Comparison of ENCODE assay signal across 17 cellular contexts in the genomic region with DNA sequence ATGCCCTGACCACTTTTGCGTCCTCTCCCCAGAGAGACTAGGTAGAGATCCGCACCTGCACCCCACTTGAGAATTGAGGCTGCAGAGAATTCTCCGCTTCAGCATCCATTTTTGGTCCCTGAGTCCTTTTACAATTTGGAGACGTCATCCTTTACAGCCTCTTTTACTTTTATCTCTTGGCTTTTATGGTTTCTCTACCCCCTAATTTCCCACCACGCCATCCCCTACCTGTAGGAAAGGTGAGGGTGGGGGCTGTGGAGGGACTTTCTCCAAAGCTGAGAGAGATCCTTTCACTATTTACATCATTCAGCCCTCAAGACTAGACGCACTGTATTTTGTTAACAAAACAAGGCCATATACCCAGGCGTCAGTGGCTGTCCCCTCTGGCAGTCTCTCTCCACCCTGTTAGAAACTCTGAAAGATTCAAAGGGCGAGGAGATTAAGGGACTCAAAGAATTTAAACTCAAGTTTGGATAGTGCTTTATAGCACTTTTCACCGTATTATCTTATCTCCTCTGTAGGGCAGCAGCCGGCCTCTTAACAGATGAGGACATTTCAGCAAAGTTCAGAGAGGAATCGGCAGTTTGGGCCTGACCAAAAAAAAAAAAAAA. TPM values are rescaled to one million over a fixed set of nuclear protein-coding genes. Genes with fewer than 3 reads are reported as not detected.
DNase-seq lines count a peak whose midpoint lies in the region; ATAC-seq and TF ChIP-seq lines count a peak whose summit lies in the region.
"Had no signal": no experiment of that assay in that cellular context is flagged by ENCODE, and none has a peak within 500 bp of the region (broad histone marks: within the 10 kb centered on the region; RNA-seq: fewer than 3 reads in every experiment).

No MANE protein-coding gene starts in this region.

- H3K4me3 Mint-ChIP-seq in osteocyte (ENCODE audit: unreplicated experiment) = peak overlapping the region; percentile 81
- H3K4me3 Mint-ChIP-seq: IgD-negative memory B cell had no signal

- H3K4me1 ChIP-seq in BE2C = peaks cover 9% of the 10 kb centered on the region
- peaks cover 54% of the 10 kb centered on the region for H3K4me1 ChIP-seq in HUES6 (ENCODE audit: control insufficient read depth, insufficient read depth, low read length)
- peaks cover 13 to 40% (median 32%) of the 10 kb centered on the region in 4 donors for H3K4me1 ChIP-seq in esophagus muscularis mucosa
- H3K4me1 ChIP-seq: BLaER1 treated with 17β-estradiol and CSF1 and Interleukin-3, amounts not matched to agents 10 nM and 100 nM; uterus had no signal

- peak overlapping the region; percentile 90 for H3K9ac ChIP-seq in HUES6 (ENCODE audit: low read length)
- H3K9ac ChIP-seq: BLaER1 treated with 17β-estradiol and CSF1 and Interleukin-3, amounts not matched to agents 10 nM and 100 nM had no signal

- H3K27me3 ChIP-seq in BE2C (no peaks in the 10 kb centered on the region), HUES6 (ENCODE audit: control insufficient read depth, insufficient read depth, low read length) (peaks cover 97% of the 10 kb centered on the region), esophagus muscularis mucosa (peaks cover 0 to 87% (median 35%) of the 10 kb centered on the region in 4 donors)

- peaks cover 18% of the 10 kb centered on the region for H3K27me3 Mint-ChIP-seq in osteocyte (ENCODE audit: unreplicated experiment)

- peaks cover 50% of the 10 kb centered on the region for H3K4me1 Mint-ChIP-seq in osteocyte (ENCODE audit: unreplicated experiment)

- no peak for DNase-seq in BE2C
- DNase-seq in esophagus muscularis mucosa (ENCODE audit: extremely low spot score) = no peak
- no peak for DNase-seq in osteocyte (ENCODE audit: extremely low spot score, unreplicated experiment)
- DNase-seq in AG20443 (ENCODE audit: low spot score) = no peak
- no peak for DNase-seq in DMS153 treated with DMSO at 0.1 percent for 48 hours (lab: John Stamatoyannopoulos, UW; ENCODE audit: unreplicated experiment)
- DNase-seq: activated CD4-positive, alpha-beta T cell treated with anti-CD3 and anti-CD28 coated beads, Interleukin-2, amount 50 U/mL, for 1 hour; left cardiac atrium; NCI-H1105; NCI-H345; T-helper 17 cell; uterus had no signal

- no peak for TF ChIP-seq EP300 in esophagus muscularis mucosa (IDR thresholded peaks at IDR 0.05)

- TF ChIP-seq POLR2A in esophagus muscularis mucosa (IDR thresholded peaks at IDR 0.05; ENCODE audit: low read depth) = no peak

- H3K9me3 ChIP-seq in BE2C (no peaks in the 10 kb centered on the region), HUES6 (ENCODE audit: control insufficient read depth, insufficient read depth, low read depth, low read length) (no peaks in the 10 kb centered on the region), esophagus muscularis mucosa (no peaks in the 10 kb centered on the region)
- H3K9me3 ChIP-seq: uterus had no signal

- no peaks in the 10 kb centered on the region for H3K9me3 Mint-ChIP-seq in osteocyte (ENCODE audit: unreplicated experiment)

- H3K4me3 ChIP-seq in BE2C (ENCODE audit: low read depth, low read length) = peak overlapping the region; percentile 88
- peak overlapping the region; percentile 77 for H3K4me3 ChIP-seq in HUES6 (ENCODE audit: low read depth, low read length)
- peak overlapping the region in 3 of 4 donors; percentile 62 to 78 (median 71) for H3K4me3 ChIP-seq in esophagus muscularis mucosa
- H3K4me3 ChIP-seq: BLaER1 treated with 17β-estradiol and CSF1 and Interleukin-3, amounts not matched to agents 10 nM and 100 nM; GM12878 had no signal

- intact Hi-C loops in esophagus muscularis mucosa (cut with DNase I) = no loop called here

- H3K36me3 ChIP-seq in BE2C (0 out of 2 replicates have a peak, but pooled peaks cover 4% of the 10 kb centered on the region), HUES6 (ENCODE audit: control insufficient read depth, insufficient read depth, low read length) (peaks cover 4% of the 10 kb centered on the region; the same call in 1 of the 2 replicates), esophagus muscularis mucosa (peaks cover 0 to 8% (median 7%) of the 10 kb centered on the region in 4 donors)
- H3K36me3 ChIP-seq: BLaER1 treated with 17β-estradiol and CSF1 and Interleukin-3, amounts not matched to agents 10 nM and 100 nM; uterus had no signal

- 70% methylated on average over 10 of the region's 11 CpGs for WGBS in esophagus muscularis mucosa

- ATAC-seq in HG03378 (IDR thresholded peaks at IDR 0.05; ENCODE audit: unreplicated experiment) (no peak), GM18870 (IDR thresholded peaks at IDR 0.05; ENCODE audit: unreplicated experiment) (no peak)
- ATAC-seq: GM12878, left cardiac atrium, T-helper 17 cell had no signal

- H3K27ac ChIP-seq in HUES6 (ENCODE audit: low read depth, low read length) (no peak overlapping the region), esophagus muscularis mucosa (replicated peaks in 1 of 4) (no peak overlapping the region)
- H3K27ac ChIP-seq: BLaER1 treated with 17β-estradiol and CSF1 and Interleukin-3, amounts not matched to agents 10 nM and 100 nM; uterus had no signal

- TF ChIP-seq CTCF in BE2C (IDR thresholded peaks at IDR 0.05; ENCODE audit: low read depth, low read length) = no peak
- no peak for TF ChIP-seq CTCF in esophagus muscularis mucosa (IDR thresholded peaks at IDR 0.05)
- TF ChIP-seq CTCF in osteocyte (IDR thresholded peaks at IDR 0.05) = no peak

- H3K27ac Mint-ChIP-seq in osteocyte (ENCODE audit: unreplicated experiment) = peak overlapping the region; percentile 19
- H3K27ac Mint-ChIP-seq: IgD-negative memory B cell, T-helper 17 cell had no signal

- H3K36me3 Mint-ChIP-seq in osteocyte (ENCODE audit: unreplicated experiment) = peaks cover 27% of the 10 kb centered on the region
- H3K36me3 Mint-ChIP-seq: IgD-negative memory B cell had no signal

RNA-seq across cellular contexts. Expression of gene MSX2, which starts 1.7 kb away (rescaled TPM):
- polyA plus RNA-seq in BE2C (2012; ENCODE audit: insufficient read depth, insufficient read length, low read depth) = 26.4 TPM
- 1 to 10 TPM; 1.8 to 4.0 (median 2.2) TPM for total RNA-seq in esophagus muscularis mucosa
- 31.9 and 33.8 TPM in 2 replicates for total RNA-seq in osteocyte
- total RNA-seq: GM12878 had no signal
- polyA plus RNA-seq: GM12878, IgD-negative memory B cell had no signal
